11 cellular contexts compared by ENCODE assay signal in genomic region chr9:130448035-130448624, GRCh38. TPM values are rescaled to one million over a fixed set of nuclear protein-coding genes. Genes with fewer than 3 reads are reported as not detected.
DNase-seq lines count a peak whose midpoint lies in the region; ATAC-seq and TF ChIP-seq lines count a peak whose summit lies in the region.
"Had no signal": no experiment of that assay in that cellular context is flagged by ENCODE, and none has a peak within 500 bp of the region (broad histone marks: within the 10 kb centered on the region; RNA-seq: fewer than 3 reads in every experiment).

No MANE protein-coding gene starts in this region.

- no peaks in the 10 kb centered on the region for H3K36me3 ChIP-seq in left lung

- peaks cover 0 to 48% of the 10 kb centered on the region in 2 donors for H3K27me3 ChIP-seq in left lung

- CTCF ChIA-PET in activated CD8-positive, alpha-beta T cell treated with anti-CD3 and anti-CD28 coated beads, Interleukin-2, amount 10 ng/mL, durations not matched to agents 7 days and 5 days (lab: Charles Lee), result interaction anchor here (1.1 to 1.5 kb wide), 4 partner anchors 9 to 609 kb away, joined by 3 to 5 read pairs (median 3); no protein-coding TSS in a partner anchor

- no peak for ATAC-seq in activated CD8-positive, alpha-beta T cell treated with anti-CD3 and anti-CD28 coated beads, Interleukin-2, amount 10 ng/mL, durations not matched to agents 7 days and 5 days
- ATAC-seq in left lung, result no peak

- intact Hi-C loops in left lung (cut with DNase I), result no loop called here

- no peaks in the 10 kb centered on the region for H3K9me3 Mint-ChIP-seq in activated CD8-positive, alpha-beta T cell treated with anti-CD3 and anti-CD28 coated beads, Interleukin-2, amount 10 ng/mL, durations not matched to agents 7 days and 5 days (ENCODE audit: insufficient read depth)
- H3K9me3 Mint-ChIP-seq in nephron, result no peaks in the 10 kb centered on the region

- no peaks in the 10 kb centered on the region for H3K36me3 Mint-ChIP-seq in activated CD8-positive, alpha-beta T cell treated with anti-CD3 and anti-CD28 coated beads, Interleukin-2, amount 10 ng/mL, durations not matched to agents 7 days and 5 days (ENCODE audit: low read depth)
- no peaks in the 10 kb centered on the region for H3K36me3 Mint-ChIP-seq in nephron (ENCODE audit: low read depth)

- DNase-seq in NCI-H2107 treated with DMSO at 0.1 percent for 48 hours (lab: John Stamatoyannopoulos, UW; ENCODE audit: unreplicated experiment), result peak; percentile 20
- DNase-seq in NCI-H2107 (lab: John Stamatoyannopoulos, UW), result no peak
- peak; percentile 97 for DNase-seq in MV-4-11 (lab: John Stamatoyannopoulos, UW)
- DNase-seq in activated CD8-positive, alpha-beta T cell treated with anti-CD3 and anti-CD28 coated beads, Interleukin-2, amount 10 ng/mL, durations not matched to agents 7 days and 5 days, result peak; percentile 27
- DNase-seq in left lung, result no peak
- DNase-seq in mucosa of gallbladder (ENCODE audit: low spot score), result no peak
- no peak for DNase-seq in NCI-H774 (lab: John Stamatoyannopoulos, UW)
- DNase-seq: ACHN; activated CD4-positive, alpha-beta T cell treated with anti-CD3 and anti-CD28 coated beads for 1 hour; stimulated activated naive CD4-positive, alpha-beta T cell treated with Interleukin-2 at 50 U/mL for 16 hours had no signal

- peaks cover 45 to 70% of the 10 kb centered on the region in 2 donors for H3K4me1 ChIP-seq in left lung

- H3K27ac Mint-ChIP-seq in activated CD8-positive, alpha-beta T cell treated with anti-CD3 and anti-CD28 coated beads, Interleukin-2, amount 10 ng/mL, durations not matched to agents 7 days and 5 days, result peak overlapping the region; percentile 37
- H3K27ac Mint-ChIP-seq in nephron, result peak overlapping the region; percentile 95 to 99 (median 96)

- peaks cover 16% of the 10 kb centered on the region for H3K27me3 Mint-ChIP-seq in activated CD8-positive, alpha-beta T cell treated with anti-CD3 and anti-CD28 coated beads, Interleukin-2, amount 10 ng/mL, durations not matched to agents 7 days and 5 days (ENCODE audit: low read depth)
- peaks cover 37% of the 10 kb centered on the region for H3K27me3 Mint-ChIP-seq in nephron (ENCODE audit: low read depth)

- POLR2A ChIA-PET in activated CD8-positive, alpha-beta T cell treated with anti-CD3 and anti-CD28 coated beads, Interleukin-2, amount 10 ng/mL, durations not matched to agents 7 days and 5 days (lab: Charles Lee), result no interaction called here

- no peak overlapping the region for H3K4me3 Mint-ChIP-seq in activated CD8-positive, alpha-beta T cell treated with anti-CD3 and anti-CD28 coated beads, Interleukin-2, amount 10 ng/mL, durations not matched to agents 7 days and 5 days
- H3K4me3 Mint-ChIP-seq in nephron, result peak overlapping the region; percentile 14 to 39 (median 35)

- no peak overlapping the region for H3K4me3 ChIP-seq in left lung

- H3K4me1 Mint-ChIP-seq in activated CD8-positive, alpha-beta T cell treated with anti-CD3 and anti-CD28 coated beads, Interleukin-2, amount 10 ng/mL, durations not matched to agents 7 days and 5 days (ENCODE audit: low read depth), result peaks cover 19% of the 10 kb centered on the region
- peaks cover 59% of the 10 kb centered on the region for H3K4me1 Mint-ChIP-seq in nephron

- no peak overlapping the region for H3K27ac ChIP-seq in left lung

- no peaks in the 10 kb centered on the region for H3K9me3 ChIP-seq in left lung

- TF ChIP-seq CTCF in nephron (IDR thresholded peaks at IDR 0.05; ENCODE audit: unreplicated experiment in 3 of 3) (no peak), left lung (IDR thresholded peaks at IDR 0.05) (no peak)

RNA-seq across cellular contexts. Expression of gene ASS1, which starts 3.4 kb away (rescaled TPM):
- total RNA-seq in activated CD8-positive, alpha-beta T cell treated with anti-CD3 and anti-CD28 coated beads, Interleukin-2, amount 10 ng/mL, durations not matched to agents 7 days and 5 days, result 1 to 10 TPM; 1.8 to 3.1 TPM
- total RNA-seq in left lung (10 to 100 TPM; 76.7 to 99.7 TPM), mucosa of gallbladder (166 TPM)

Comparison
In these comparisons a context has a peak if more than half of its experiments do, and no peak if none do; other contexts are left out.
1. DNase-seq: peak in NCI-H2107 treated with DMSO at 0.1 percent for 48 hours (single experiment), MV-4-11 (single experiment) and activated CD8-positive, alpha-beta T cell treated with anti-CD3 and anti-CD28 coated beads, Interleukin-2, amount 10 ng/mL, durations not matched to agents 7 days and 5 days (single experiment); none in NCI-H2107 (single experiment), left lung (0 of 2), mucosa of gallbladder (single experiment) and NCI-H774 (single experiment).
2. RNA of gene ASS1, which starts 3.4 kb away (total RNA-seq): 166 TPM in mucosa of gallbladder (single experiment) and 76.7 to 99.7 TPM in left lung; 1.8 to 3.1 TPM in activated CD8-positive, alpha-beta T cell treated with anti-CD3 and anti-CD28 coated beads, Interleukin-2, amount 10 ng/mL, durations not matched to agents 7 days and 5 days; every median in the first group is over 10 times any median in the second.